ENCODE assay signal across 16 cellular contexts in the genomic region with DNA sequence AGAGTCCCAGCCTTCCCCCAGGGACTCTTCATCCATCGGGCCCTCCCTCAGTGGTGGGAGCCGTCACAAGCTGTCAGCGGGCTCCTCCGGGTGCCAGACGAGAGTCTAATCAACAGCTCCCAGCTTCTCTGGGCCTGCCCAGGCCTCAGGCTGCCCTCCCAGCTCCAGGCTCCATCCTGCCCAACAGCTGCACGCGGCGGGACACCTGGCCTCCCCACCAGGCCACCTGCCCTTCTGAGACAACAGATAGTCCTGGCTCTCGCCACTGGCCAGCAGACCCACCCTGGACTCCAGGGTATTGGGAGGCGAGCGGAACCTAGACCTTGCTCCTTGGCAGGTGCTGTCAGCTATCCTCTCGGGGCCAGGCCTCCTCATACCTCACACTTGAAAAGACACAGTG. TPM values are rescaled to one million over a fixed set of nuclear protein-coding genes. Genes with fewer than 3 reads are reported as not detected.
DNase-seq lines count a peak whose midpoint lies in the region; ATAC-seq, FAIRE-seq and TF ChIP-seq lines count a peak whose summit lies in the region.
"Had no signal": no experiment of that assay in that cellular context is flagged by ENCODE, and none has a peak within 500 bp of the region (broad histone marks: within the 10 kb centered on the region; RNA-seq: fewer than 3 reads in every experiment).

No MANE protein-coding gene starts in this region.

- H3K4me1 ChIP-seq in K562 (replicated peaks in 1 of 2; ENCODE audit: control insufficient read depth in 2 of 2, insufficient read depth in 2 of 2, low read length in 2 of 2) (peaks cover 0 to 28% of the 10 kb centered on the region in 2 experiments; a peak in 2 of 5 replicates), osteoblast (ENCODE audit: insufficient read depth, low read length) (no peaks in the 10 kb centered on the region), upper lobe of left lung (peaks cover 11 to 29% (median 18%) of the 10 kb centered on the region in 4 donors)

- TF ChIP-seq POLR2A in K562 (conservative IDR thresholded peaks at IDR 0.05) (no peak), upper lobe of left lung (IDR thresholded peaks at IDR 0.05) (no peak)

- CTCF ChIA-PET in K562 (lab: Yijun Ruan, JAX; ENCODE audit: low intra/inter-chr PET ratio) = no interaction called here

- no peak for FAIRE-seq in K562 (lab: Jason Lieb, UNC)

- H3K9ac ChIP-seq in K562 (ENCODE audit: insufficient read depth in 1 of 2, low read depth in 2 of 2, low read length in 2 of 2) = peak overlapping the region in 1 of 2 experiments; percentile 47; a peak in 1 of 4 replicates

- H3K4me2 ChIP-seq in K562 (ENCODE audit: insufficient read depth, low read length) (no peak overlapping the region), osteoblast (ENCODE audit: insufficient read depth, low read length) (no peak overlapping the region)

- intact Hi-C loops in K562 (cut with micrococcal nuclease) = no loop called here

- no peak for ATAC-seq in K562
- ATAC-seq in GM19463 (IDR thresholded peaks at IDR 0.05; ENCODE audit: unreplicated experiment) = no peak
- ATAC-seq in upper lobe of left lung (ENCODE audit: low FRiP score in 2 of 2) = no peak

- no peaks in the 10 kb centered on the region for H3K9me1 ChIP-seq in K562 (ENCODE audit: control insufficient read depth, insufficient read depth, low read length)

- TF ChIP-seq EP300 in K562 (IDR thresholded peaks at IDR 0.05; ENCODE audit: low read length) (no peak), upper lobe of left lung (IDR thresholded peaks at IDR 0.05) (no peak)

- in situ Hi-C loops in K562 (cut with MboI) = no loop called here

- H4K20me1 ChIP-seq in K562 (replicated peaks; ENCODE audit: control insufficient read depth, insufficient read depth, low read length) (peaks cover 41% of the 10 kb centered on the region), osteoblast (ENCODE audit: insufficient read depth, low read length) (peaks cover 29% of the 10 kb centered on the region)

- peaks cover 66 to 89% of the 10 kb centered on the region in 2 experiments for H3K27me3 ChIP-seq in K562 (ENCODE audit: control insufficient read depth in 2 of 2, insufficient read depth in 2 of 2, low read length in 2 of 2)
- H3K27me3 ChIP-seq in osteoblast (ENCODE audit: insufficient read depth, low read length) = peaks cover 41% of the 10 kb centered on the region
- H3K27me3 ChIP-seq in upper lobe of left lung = peaks cover 0 to 22% (median 6%) of the 10 kb centered on the region in 4 donors
- H3K27me3 ChIP-seq: Peyer's patch had no signal

- H3K4me3 ChIP-seq in K562 (no peak overlapping the region), osteoblast (ENCODE audit: insufficient read depth, low read length) (no peak overlapping the region), upper lobe of left lung (no peak overlapping the region)
- H3K4me3 ChIP-seq: Peyer's patch, SJCRH30 had no signal

- TF ChIP-seq CTCF in K562 (IDR thresholded peaks at IDR 0.05 in 2 of 3, conservative IDR thresholded peaks at IDR 0.05 in 1 of 3; ENCODE audit: insufficient read depth in 2 of 3, low read depth in 1 of 3, low read length in 3 of 3) (no peak), osteoblast (IDR thresholded peaks at IDR 0.05; ENCODE audit: extremely low read depth, low read depth, low read length) (no peak), upper lobe of left lung (IDR thresholded peaks at IDR 0.05) (no peak)

- BruUV-seq in K562 (replicated peaks; lab: Mats Ljungman, UMichigan) = no TSS peak

- no peaks in the 10 kb centered on the region for H3K79me2 ChIP-seq in K562 (ENCODE audit: control insufficient read depth, insufficient read depth, low read length)
- H3K79me2 ChIP-seq in osteoblast (ENCODE audit: insufficient read depth, low read length) = no peaks in the 10 kb centered on the region

- H3K9me3 ChIP-seq in K562 (replicated peaks; ENCODE audit: control insufficient read depth, insufficient read depth, low read depth, low read length) (no peaks in the 10 kb centered on the region), osteoblast (ENCODE audit: low read depth, low read length) (no peaks in the 10 kb centered on the region), upper lobe of left lung (no peaks in the 10 kb centered on the region)
- H3K9me3 ChIP-seq: Peyer's patch, SJCRH30 had no signal

- no peak overlapping the region for H3K27ac ChIP-seq in K562 (ENCODE audit: extremely low read depth, low read depth, low read length)
- H3K27ac ChIP-seq in osteoblast (ENCODE audit: low read depth, low read length) = no peak overlapping the region
- no peak overlapping the region for H3K27ac ChIP-seq in upper lobe of left lung
- H3K27ac ChIP-seq: Peyer's patch, SJCRH30 had no signal

- 4% methylated on average over 12 of the region's 12 CpGs for WGBS in K562 (ENCODE audit: insufficient coverage, low coverage, missing lambda C conversion rate)
- WGBS in upper lobe of left lung, 2 donors = 92% methylated on average over 5 to 12 of the region's 12 CpGs

- H3K36me3 ChIP-seq in K562 (ENCODE audit: control insufficient read depth, insufficient read depth, low read length) = no peaks in the 10 kb centered on the region
- H3K36me3 ChIP-seq in osteoblast (ENCODE audit: insufficient read depth, low read length) = no peaks in the 10 kb centered on the region
- no peaks in the 10 kb centered on the region for H3K36me3 ChIP-seq in upper lobe of left lung
- H3K36me3 ChIP-seq: Peyer's patch, SJCRH30 had no signal

- no peak for TF ChIP-seq RAD21 in K562 (CRISPR knock-in tag; conservative IDR thresholded peaks at IDR 0.05 in 1 of 2, IDR thresholded peaks at IDR 0.05 in 1 of 2)

- peak; percentile 28 for DNase-seq in NCI-H82 (lab: John Stamatoyannopoulos, UW)
- DNase-seq in NCI-H82 treated with DMSO at 0.1 percent for 48 hours (lab: John Stamatoyannopoulos, UW; ENCODE audit: unreplicated experiment) = no peak
- DNase-seq in NCI-H2171 (lab: John Stamatoyannopoulos, UW) = peak; percentile 66
- DNase-seq in K562 (ENCODE audit: extremely low read depth in 1 of 4, low spot score in 3 of 4) = no peak
- DNase-seq in osteoblast (ENCODE audit: insufficient read length, low spot score, missing footprints) = peak; percentile 90
- DNase-seq in T-helper 2 cell = no peak
- DNase-seq in upper lobe of left lung = no peak
- DNase-seq: ACHN; CD4-positive, alpha-beta T cell; IMR-90; NCI-H524 treated with DMSO at 0.1 percent for 48 hours; Peyer's patch; T-helper 9 cell had no signal

- no peak overlapping the region for H2AFZ ChIP-seq in K562 (ENCODE audit: low read depth, low read length)
- no peak overlapping the region for H2AFZ ChIP-seq in osteoblast (ENCODE audit: low read length)

- POLR2A ChIA-PET in K562 (lab: Yijun Ruan, JAX) = interaction anchor here (0.5 to 1.6 kb wide), 6 partner anchors 12 to 770 kb away, joined by 3 to 6 read pairs (median 3); no protein-coding TSS in a partner anchor

TF ChIP-seq in K562, 482 proteins besides CTCF, POLR2A, EP300 and RAD21 (continues in another document):
- TF ChIP-seq IRF9 (tag; IDR thresholded peaks at IDR 0.05) = no peak
- TF ChIP-seq XRCC5 (IDR thresholded peaks at IDR 0.05; ENCODE audit: low read depth, low read length) = no peak
- no peak for TF ChIP-seq PTRF (tag; IDR thresholded peaks at IDR 0.05)
- TF ChIP-seq, protein P1, sequence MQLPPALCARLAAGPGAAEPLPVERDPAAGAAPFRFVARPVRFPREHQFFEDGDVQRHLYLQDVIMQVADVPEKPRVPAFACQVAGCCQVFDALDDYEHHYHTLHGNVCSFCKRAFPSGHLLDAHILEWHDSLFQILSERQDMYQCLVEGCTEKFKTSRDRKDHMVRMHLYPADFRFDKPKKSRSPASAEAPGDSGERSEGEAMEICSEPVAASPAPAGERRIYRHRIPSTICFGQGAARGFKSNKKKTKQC (CRISPR knock-in tag; IDR thresholded peaks at IDR 0.05) = no peak
- TF ChIP-seq ARID3B (CRISPR knock-in tag; IDR thresholded peaks at IDR 0.05; ENCODE audit: borderline replicate concordance) = no peak

RNA-seq across cellular contexts. Expression of gene WNT4, which starts 3.1 kb away (rescaled TPM):
- not detected in 2 replicates for total RNA-seq in K562 (2011; cell fraction: chromatin; rRNA removed; ENCODE audit: low replicate concordance)
- total RNA-seq in K562 (2011; cell fraction: nucleolus; rRNA removed) = not detected in 2 replicates
- total RNA-seq in K562 (2011; cell fraction: nucleoplasm; rRNA removed) = not detected in 2 replicates
- total RNA-seq in K562 (2014; rRNA removed) (not detected in 2 replicates), K562 (2014; rRNA removed; fragmentation: Illumina TruSeq; extraction: Trizol) (not detected in 2 replicates), K562 (2015; rRNA removed; fragmentation: Illumina TruSeq; extraction: Trizol) (not detected in 2 replicates), K562 (2021) (0.04 TPM in 1 of 2 replicates, not detected in the other), osteoblast (under 0.01 TPM in 1 of 2 replicates, not detected in the other), upper lobe of left lung (1 to 10 TPM; 1.0 to 3.2 (median 2.0) TPM)
- polyA plus RNA-seq in K562 (2011; rRNA removed) (not detected in 2 replicates), K562 (2014; fragmentation: Illumina TruSeq; extraction: Trizol) (not detected in 2 replicates), K562 (2014; fragmentation: Nextera tagmentation; extraction: Ambion mirVana) (under 1 TPM in 1 of 2 experiments, not detected in 1; 0.01 TPM), K562 (2014; rRNA removed) (not detected in 2 replicates)
- 0.01 and 0.03 TPM in 2 replicates for polyA plus RNA-seq in K562 (2011; cell fraction: cytosol; rRNA removed)
- not detected in 2 replicates for polyA plus RNA-seq in K562 (2011; cell fraction: nucleus; rRNA removed)
- 0.05 and 0.07 TPM in 2 replicates for polyA plus RNA-seq in K562 (2012)
- not detected in 2 replicates for polyA minus RNA-seq in K562 (2011; rRNA and poly(A)+ RNA removed)
- polyA minus RNA-seq in K562 (2011; cell fraction: cytosol; rRNA and poly(A)+ RNA removed) = not detected in 2 replicates
- polyA minus RNA-seq in K562 (2011; cell fraction: nucleus; rRNA and poly(A)+ RNA removed) = not detected in 2 replicates
- total RNA-seq: CD4-positive, alpha-beta T cell; IMR-90; LHCN-M2 had no signal
- polyA plus RNA-seq: IMR-90 had no signal

Comparison
In these comparisons a context has a peak if more than half of its experiments do, and no peak if none do; other contexts are left out.
1. DNase-seq: peak in NCI-H82 (single experiment), NCI-H2171 (single experiment) and osteoblast (single experiment); none in NCI-H82 treated with DMSO at 0.1 percent for 48 hours (single experiment), K562 (0 of 4), T-helper 2 cell (0 of 5) and upper lobe of left lung (0 of 2).